Comparison of ENCODE assay signal across 1 cellular context in genomic region chr17:7213895-7214299, GRCh38.
TF ChIP-seq lines count a peak whose summit lies in the region.

No MANE protein-coding gene starts in this region.

TF ChIP-seq in K562, 482 proteins besides CTCF, POLR2A, EP300 and RAD21 (continued from another document and continues in another):
- TF ChIP-seq STAT6 (CRISPR knock-in tag; IDR thresholded peaks at IDR 0.05) (no peak), SMC3 (conservative IDR thresholded peaks at IDR 0.05; ENCODE audit: insufficient read depth, low read depth, low read length) (no peak), PPARD (CRISPR knock-in tag; IDR thresholded peaks at IDR 0.05) (no peak), ZNF41 (CRISPR knock-in tag; conservative IDR thresholded peaks at IDR 0.05) (no peak), PRMT5 (CRISPR knock-in tag; IDR thresholded peaks at IDR 0.05) (no peak), PREB (CRISPR knock-in tag; IDR thresholded peaks at IDR 0.05) (no peak), XRCC5 (IDR thresholded peaks at IDR 0.05; ENCODE audit: low read depth, low read length) (0 out of 2 replicates have a peak, but pooled peaks have one; percentile 24), ZNF143 (CRISPR knock-in tag; IDR thresholded peaks at IDR 0.05) (no peak), ASH1L (IDR thresholded peaks at IDR 0.05; ENCODE audit: borderline replicate concordance, low read depth, partially characterized antibody) (no peak), RERE (CRISPR knock-in tag; IDR thresholded peaks at IDR 0.05; ENCODE audit: borderline replicate concordance) (no peak), SOX6 (IDR thresholded peaks at IDR 0.05) (no peak), FOXK2 (conservative IDR thresholded peaks at IDR 0.05 in 1 of 2, IDR thresholded peaks at IDR 0.05 in 1 of 2; ENCODE audit: low read depth in 2 of 2) (no peak), USF1 (CRISPR knock-in tag; IDR thresholded peaks at IDR 0.05) (no peak), EGR1 (conservative IDR thresholded peaks at IDR 0.05) (no peak), RCOR1 (IDR thresholded peaks at IDR 0.05; ENCODE audit: borderline replicate concordance in 1 of 2, low read depth in 2 of 2, low read length in 2 of 2) (peak in 1 of 2 experiments; percentile 72; a peak in 2 of 4 replicates), TRIM25 (IDR thresholded peaks at IDR 0.05; ENCODE audit: borderline replicate concordance) (no peak), YY1 (IDR thresholded peaks at IDR 0.05; ENCODE audit: borderline replicate concordance in 1 of 3, control insufficient read depth in 1 of 3, extremely low read depth in 1 of 3, insufficient read depth in 3 of 3, insufficient read length in 1 of 3, insufficient replicate concordance in 2 of 3, low read depth in 1 of 3, low read length in 2 of 3) (peak in 2 of 3 experiments; percentile 26 to 39), FOXJ3 (CRISPR knock-in tag; IDR thresholded peaks at IDR 0.05) (peak; percentile 59; the same call in 1 of the 2 replicates), ILF3 (IDR thresholded peaks at IDR 0.05; ENCODE audit: borderline replicate concordance) (no peak), ZNF347 (CRISPR knock-in tag; IDR thresholded peaks at IDR 0.05; ENCODE audit: low read depth) (no peak), STAT5B (CRISPR knock-in tag; IDR thresholded peaks at IDR 0.05) (no peak), ATF3 (IDR thresholded peaks at IDR 0.05) (peak; percentile 17; the same call in 1 of the 2 replicates), ATF3 (CRISPR knock-in tag; conservative IDR thresholded peaks at IDR 0.05) (no peak), CSDE1 (IDR thresholded peaks at IDR 0.05) (peak in 1 of 2 experiments; percentile 98; a peak in 2 of 4 replicates), FOXP1 (CRISPR knock-in tag; IDR thresholded peaks at IDR 0.05) (no peak), COPS2 (conservative IDR thresholded peaks at IDR 0.05) (no peak), CUX1 (CRISPR knock-in tag; IDR thresholded peaks at IDR 0.05) (no peak), STAG1 (CRISPR knock-in tag; IDR thresholded peaks at IDR 0.05; ENCODE audit: borderline replicate concordance) (no peak), NEUROD1 (IDR thresholded peaks at IDR 0.05; ENCODE audit: borderline replicate concordance, low read depth, low read length, partially characterized antibody) (peak; percentile 93), ZNF174 (CRISPR knock-in tag; IDR thresholded peaks at IDR 0.05) (no peak), CTBP1 (IDR thresholded peaks at IDR 0.05; ENCODE audit: borderline replicate concordance) (0 out of 2 replicates have a peak, but pooled peaks have one; percentile 10), SPI1 (IDR thresholded peaks at IDR 0.05; ENCODE audit: borderline replicate concordance, low read depth, low read length) (peak; percentile 41; the same call in 1 of the 2 replicates), PTRF (tag; IDR thresholded peaks at IDR 0.05) (no peak), ETV6 (IDR thresholded peaks at IDR 0.05; ENCODE audit: borderline replicate concordance in 1 of 2, low read depth in 2 of 2, low read length in 1 of 2) (no peak), ETV6 (CRISPR knock-in tag; IDR thresholded peaks at IDR 0.05; ENCODE audit: borderline replicate concordance) (no peak), HDAC6 (IDR thresholded peaks at IDR 0.05; ENCODE audit: low read depth, low read length) (no peak), CBX8 (IDR thresholded peaks at IDR 0.05; ENCODE audit: borderline replicate concordance, extremely low read depth, low read depth, low read length, poor library complexity, severe bottlenecking) (no peak)
